Comparison of ENCODE assay signal across 7 cellular contexts in the genomic region with DNA sequence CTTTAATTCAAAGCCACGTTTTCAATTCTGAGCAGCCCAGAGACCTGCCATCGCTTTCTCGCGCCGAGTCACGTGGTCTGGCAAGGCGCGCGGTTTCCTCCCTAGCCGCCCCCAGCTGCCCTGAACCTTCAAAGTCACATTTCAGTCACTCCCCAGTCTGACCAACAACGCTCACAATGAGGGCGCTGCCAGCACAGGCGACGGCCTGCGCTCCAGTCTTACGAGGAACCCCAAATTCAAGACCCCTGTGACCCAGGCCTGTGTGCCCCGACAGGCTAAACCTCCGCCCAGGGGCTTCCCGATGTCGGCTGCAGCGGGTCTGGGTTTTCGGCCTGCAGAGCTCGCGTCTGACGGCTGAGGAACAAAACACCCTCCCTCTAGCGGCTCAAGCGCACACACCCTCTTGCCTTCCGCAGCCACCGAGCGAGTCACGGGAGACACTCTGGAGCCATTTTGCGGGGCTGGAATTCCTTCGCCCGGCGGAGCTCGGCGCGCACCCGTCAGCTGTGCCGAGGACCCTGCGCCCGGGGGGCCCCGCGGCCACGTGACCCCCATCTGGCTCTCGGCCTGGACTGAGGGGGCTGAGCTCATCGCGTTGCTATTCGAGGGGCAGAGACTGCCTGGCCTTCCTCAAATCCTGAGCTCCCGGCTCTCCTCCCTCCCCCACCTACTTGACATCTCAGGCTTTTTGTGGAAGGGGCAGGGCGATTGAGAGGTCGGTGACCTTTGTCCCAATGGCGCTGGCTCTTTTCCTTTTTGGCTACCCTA.
DNase-seq lines count a peak whose midpoint lies in the region; ATAC-seq, FAIRE-seq and TF ChIP-seq lines count a peak whose summit lies in the region.

No MANE protein-coding gene starts in this region.

- no peaks in the 10 kb centered on the region for H3K9me3 ChIP-seq in HepG2 (ENCODE audit: low read length)

- peak overlapping the region; percentile 97 for H3K4me2 ChIP-seq in HepG2 (ENCODE audit: low read depth, low read length)

- ATAC-seq in GM18508 (IDR thresholded peaks at IDR 0.05; ENCODE audit: insufficient read depth, unreplicated experiment) (peak; percentile 87), HG02943 (IDR thresholded peaks at IDR 0.05; ENCODE audit: low read depth, unreplicated experiment) (peak; percentile 88), HepG2 (peak; percentile 96)

- peak overlapping the region; percentile 41 for H3K27ac ChIP-seq in HepG2 (ENCODE audit: extremely low read length, insufficient read depth, low read length)

- DNase-seq in NCI-H2227 treated with DMSO at 0.1 percent for 48 hours (lab: John Stamatoyannopoulos, UW) (peak; percentile 94), dermis microvascular lymphatic vessel endothelial cell (ENCODE audit: low read depth in 2 of 2) (peak; percentile 54 to 88), HepG2 (ENCODE audit: low spot score) (peak; percentile 77)
- peak; percentile 39 to 42 for DNase-seq in activated CD4-positive, alpha-beta T cell treated with anti-CD3 and anti-CD28 coated beads, Interleukin-2, amount 50 U/mL, for 24 hours (ENCODE audit: low read depth in 1 of 2, low spot score in 1 of 2)
- peak; percentile 67 to 70 for DNase-seq in stimulated activated CD4-positive, alpha-beta T cell treated with anti-CD3 and anti-CD28 coated beads, Interleukin-2, amount 100 ng/mL, for 24 hours

- peak overlapping the region; percentile 57 for H3K9ac ChIP-seq in HepG2 (ENCODE audit: insufficient read depth, low read depth, low read length)

- 31% methylated on average over 38 of the region's 53 CpGs for WGBS in HepG2 (ENCODE audit: low lambda C conversion rate)

- H3K27me3 ChIP-seq in HepG2 (ENCODE audit: control insufficient read depth in 1 of 2, insufficient read depth in 2 of 2, low read length in 2 of 2) = no peaks in the 10 kb centered on the region; a peak in 1 of 5 replicates

- FAIRE-seq in HepG2 (lab: Jason Lieb, UNC) = no peak

- no TSS peak for BruUV-seq in HepG2 (replicated peaks; lab: Mats Ljungman, UMichigan)

- CTCF ChIA-PET in HepG2 (lab: Yijun Ruan, JAX; ENCODE audit: low intra/inter-chr PET ratio, low total read pairs) = interaction anchor here (0.8 to 0.9 kb wide), 2 partner anchors 160 kb away, joined by 3 to 4 read pairs; no protein-coding TSS in a partner anchor

- peaks cover 1 to 12% of the 10 kb centered on the region in 2 experiments; a peak in 4 of 5 replicates for H3K36me3 ChIP-seq in HepG2 (replicated peaks in 1 of 2; ENCODE audit: control insufficient read depth in 1 of 2, insufficient read depth in 2 of 2, low read length in 2 of 2)

- TF ChIP-seq EP300 in HepG2 (IDR thresholded peaks at IDR 0.05; ENCODE audit: low read depth in 2 of 2, low read length in 2 of 2) (no peak), HepG2 (CRISPR knock-in tag; IDR thresholded peaks at IDR 0.05; ENCODE audit: borderline replicate concordance) (no peak)

- intact Hi-C loops in HepG2 (cut with micrococcal nuclease; ENCODE audit: unreplicated experiment) = loop anchor here (5.0 kb wide), 1 partner anchor 702 kb away; no protein-coding TSS in a partner anchor

- peak; percentile 79 for TF ChIP-seq CTCF in HepG2 (CRISPR knock-in tag; IDR thresholded peaks at IDR 0.05)

- in situ Hi-C loops in HepG2 (cut with HindIII; ENCODE audit: extremely low pct_ligation_motif_present, low pct_unique_long_range_greater_than_20kb) = loop anchor here (25.0 kb wide), 1 partner anchor 692 kb away; no protein-coding TSS in a partner anchor

- peaks cover 17% of the 10 kb centered on the region for H3K4me1 ChIP-seq in HepG2 (ENCODE audit: insufficient read depth, low read length)

- H3K79me2 ChIP-seq in HepG2 (ENCODE audit: insufficient read depth, low read length) = no peaks in the 10 kb centered on the region

- H4K20me1 ChIP-seq in HepG2 (ENCODE audit: insufficient read depth, low read length) = no peaks in the 10 kb centered on the region

- H3K4me3 ChIP-seq in HepG2 (replicated peaks in 1 of 3; ENCODE audit: insufficient read depth in 1 of 3, low read depth in 2 of 3, low read length in 3 of 3) = peak overlapping the region; percentile 36 to 71 (median 51); a peak in 5 of 6 replicates

- peak; percentile 81 for TF ChIP-seq RAD21 in HepG2 (CRISPR knock-in tag; IDR thresholded peaks at IDR 0.05)

- no peak overlapping the region for H2AFZ ChIP-seq in HepG2 (ENCODE audit: low read length)

- POLR2A ChIA-PET in HepG2 (lab: Yijun Ruan, JAX) = interaction anchor here (0.9 to 1.5 kb wide), 10 partner anchors 9 to 794 kb away, joined by 3 to 6 read pairs (median 3); no protein-coding TSS in a partner anchor

- TF ChIP-seq POLR2A in HepG2 (IDR thresholded peaks at IDR 0.05; ENCODE audit: insufficient read depth in 1 of 2, low read depth in 2 of 2, low read length in 2 of 2) = no peak; a peak in 3 of 4 replicates

TF ChIP-seq in HepG2, 621 proteins besides CTCF, POLR2A, EP300 and RAD21 (continues in another document):
- TF ChIP-seq ZNF563 (CRISPR knock-in tag; IDR thresholded peaks at IDR 0.05) (peak; percentile 92), NFE2L2 (IDR thresholded peaks at IDR 0.05; ENCODE audit: low read length) (no peak), IKZF4 (CRISPR knock-in tag; IDR thresholded peaks at IDR 0.05; ENCODE audit: borderline replicate concordance, low read depth, not compliant biosample characterization) (no peak), ZNF530 (CRISPR knock-in tag; IDR thresholded peaks at IDR 0.05; ENCODE audit: low read depth) (no peak), AGO1 (IDR thresholded peaks at IDR 0.05; ENCODE audit: low read depth, low read length, poor library complexity, severe bottlenecking) (no peak), SUZ12 (IDR thresholded peaks at IDR 0.05; ENCODE audit: low read depth, low read length) (no peak), AHR (CRISPR knock-in tag; IDR thresholded peaks at IDR 0.05) (0 out of 2 replicates have a peak, but pooled peaks have one; percentile 46), IRX3 (CRISPR knock-in tag; IDR thresholded peaks at IDR 0.05; ENCODE audit: borderline replicate concordance, low read depth) (peak; percentile 93; the same call in 1 of the 2 replicates), ZNF44 (CRISPR knock-in tag; IDR thresholded peaks at IDR 0.05) (peak; percentile 91; the same call in 1 of the 2 replicates), NCOA5 (CRISPR knock-in tag; IDR thresholded peaks at IDR 0.05) (no peak)
- TF ChIP-seq, protein P1, sequence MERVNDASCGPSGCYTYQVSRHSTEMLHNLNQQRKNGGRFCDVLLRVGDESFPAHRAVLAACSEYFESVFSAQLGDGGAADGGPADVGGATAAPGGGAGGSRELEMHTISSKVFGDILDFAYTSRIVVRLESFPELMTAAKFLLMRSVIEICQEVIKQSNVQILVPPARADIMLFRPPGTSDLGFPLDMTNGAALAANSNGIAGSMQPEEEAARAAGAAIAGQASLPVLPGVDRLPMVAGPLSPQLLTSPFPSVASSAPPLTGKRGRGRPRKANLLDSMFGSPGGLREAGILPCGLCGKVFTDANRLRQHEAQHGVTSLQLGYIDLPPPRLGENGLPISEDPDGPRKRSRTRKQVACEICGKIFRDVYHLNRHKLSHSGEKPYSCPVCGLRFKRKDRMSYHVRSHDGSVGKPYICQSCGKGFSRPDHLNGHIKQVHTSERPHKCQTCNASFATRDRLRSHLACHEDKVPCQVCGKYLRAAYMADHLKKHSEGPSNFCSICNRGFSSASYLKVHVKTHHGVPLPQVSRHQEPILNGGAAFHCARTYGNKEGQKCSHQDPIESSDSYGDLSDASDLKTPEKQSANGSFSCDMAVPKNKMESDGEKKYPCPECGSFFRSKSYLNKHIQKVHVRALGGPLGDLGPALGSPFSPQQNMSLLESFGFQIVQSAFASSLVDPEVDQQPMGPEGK (CRISPR knock-in tag; IDR thresholded peaks at IDR 0.05) = peak; percentile 80
- TF ChIP-seq, protein P2, sequence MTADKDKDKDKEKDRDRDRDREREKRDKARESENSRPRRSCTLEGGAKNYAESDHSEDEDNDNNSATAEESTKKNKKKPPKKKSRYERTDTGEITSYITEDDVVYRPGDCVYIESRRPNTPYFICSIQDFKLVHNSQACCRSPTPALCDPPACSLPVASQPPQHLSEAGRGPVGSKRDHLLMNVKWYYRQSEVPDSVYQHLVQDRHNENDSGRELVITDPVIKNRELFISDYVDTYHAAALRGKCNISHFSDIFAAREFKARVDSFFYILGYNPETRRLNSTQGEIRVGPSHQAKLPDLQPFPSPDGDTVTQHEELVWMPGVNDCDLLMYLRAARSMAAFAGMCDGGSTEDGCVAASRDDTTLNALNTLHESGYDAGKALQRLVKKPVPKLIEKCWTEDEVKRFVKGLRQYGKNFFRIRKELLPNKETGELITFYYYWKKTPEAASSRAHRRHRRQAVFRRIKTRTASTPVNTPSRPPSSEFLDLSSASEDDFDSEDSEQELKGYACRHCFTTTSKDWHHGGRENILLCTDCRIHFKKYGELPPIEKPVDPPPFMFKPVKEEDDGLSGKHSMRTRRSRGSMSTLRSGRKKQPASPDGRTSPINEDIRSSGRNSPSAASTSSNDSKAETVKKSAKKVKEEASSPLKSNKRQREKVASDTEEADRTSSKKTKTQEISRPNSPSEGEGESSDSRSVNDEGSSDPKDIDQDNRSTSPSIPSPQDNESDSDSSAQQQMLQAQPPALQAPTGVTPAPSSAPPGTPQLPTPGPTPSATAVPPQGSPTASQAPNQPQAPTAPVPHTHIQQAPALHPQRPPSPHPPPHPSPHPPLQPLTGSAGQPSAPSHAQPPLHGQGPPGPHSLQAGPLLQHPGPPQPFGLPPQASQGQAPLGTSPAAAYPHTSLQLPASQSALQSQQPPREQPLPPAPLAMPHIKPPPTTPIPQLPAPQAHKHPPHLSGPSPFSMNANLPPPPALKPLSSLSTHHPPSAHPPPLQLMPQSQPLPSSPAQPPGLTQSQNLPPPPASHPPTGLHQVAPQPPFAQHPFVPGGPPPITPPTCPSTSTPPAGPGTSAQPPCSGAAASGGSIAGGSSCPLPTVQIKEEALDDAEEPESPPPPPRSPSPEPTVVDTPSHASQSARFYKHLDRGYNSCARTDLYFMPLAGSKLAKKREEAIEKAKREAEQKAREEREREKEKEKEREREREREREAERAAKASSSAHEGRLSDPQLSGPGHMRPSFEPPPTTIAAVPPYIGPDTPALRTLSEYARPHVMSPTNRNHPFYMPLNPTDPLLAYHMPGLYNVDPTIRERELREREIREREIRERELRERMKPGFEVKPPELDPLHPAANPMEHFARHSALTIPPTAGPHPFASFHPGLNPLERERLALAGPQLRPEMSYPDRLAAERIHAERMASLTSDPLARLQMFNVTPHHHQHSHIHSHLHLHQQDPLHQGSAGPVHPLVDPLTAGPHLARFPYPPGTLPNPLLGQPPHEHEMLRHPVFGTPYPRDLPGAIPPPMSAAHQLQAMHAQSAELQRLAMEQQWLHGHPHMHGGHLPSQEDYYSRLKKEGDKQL (CRISPR knock-in tag; IDR thresholded peaks at IDR 0.05; ENCODE audit: low read depth) = no peak

Comparison
In these comparisons a context has a peak if more than half of its experiments do, and no peak if none do; other contexts are left out.
1. Peak in every context shown above with its lines: DNase-seq, ATAC-seq, H3K4me3 ChIP-seq and H3K27ac ChIP-seq.
2. DNase-seq: peak in every context shown above with its lines; median percentile 94 in NCI-H2227 treated with DMSO at 0.1 percent for 48 hours; 77 in HepG2; 71 in dermis microvascular lymphatic vessel endothelial cell; 68 in stimulated activated CD4-positive, alpha-beta T cell treated with anti-CD3 and anti-CD28 coated beads, Interleukin-2, amount 100 ng/mL, for 24 hours; 40 in activated CD4-positive, alpha-beta T cell treated with anti-CD3 and anti-CD28 coated beads, Interleukin-2, amount 50 U/mL, for 24 hours.